ENCODE assay signal across 8 cellular contexts in the genomic region with DNA sequence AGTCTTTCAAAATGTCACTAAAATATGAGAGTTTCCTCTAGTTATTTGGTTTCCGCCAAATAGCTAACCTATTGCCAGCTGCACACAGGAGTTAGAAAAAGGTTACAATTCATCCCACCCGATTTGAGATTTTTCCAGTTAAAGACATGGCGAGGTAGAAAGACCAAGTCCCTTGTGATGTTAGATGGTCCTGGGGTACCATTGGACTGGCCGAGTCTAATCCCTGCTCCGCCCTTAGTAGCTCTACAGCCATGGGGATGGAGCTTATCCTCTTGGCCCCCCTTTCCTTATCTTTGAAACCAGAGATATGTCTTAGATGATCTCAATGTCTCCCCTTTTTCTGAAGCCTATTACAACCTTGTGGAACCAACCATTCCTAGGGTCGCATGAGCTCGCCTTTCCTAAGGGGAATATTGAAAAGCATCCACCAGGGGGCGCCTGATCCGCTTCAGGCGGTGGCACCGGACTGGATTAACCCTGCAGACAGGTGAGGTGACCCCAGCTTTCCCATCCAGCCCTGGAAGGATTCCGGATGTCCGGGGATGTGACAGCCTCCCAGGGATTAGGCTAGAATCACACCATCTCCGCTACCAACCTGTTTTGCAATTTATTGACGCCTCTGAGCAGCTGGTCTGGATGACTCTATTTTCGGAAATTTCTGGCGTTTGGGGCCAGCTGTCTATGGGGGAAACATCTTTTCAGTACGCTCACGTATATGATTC.
DNase-seq lines count a peak whose midpoint lies in the region; ATAC-seq and TF ChIP-seq lines count a peak whose summit lies in the region.

No MANE protein-coding gene starts in this region.

- no peak for ATAC-seq in HG03571 (IDR thresholded peaks at IDR 0.05; ENCODE audit: unreplicated experiment)

- no peaks in the 10 kb centered on the region for H3K36me3 Mint-ChIP-seq in activated CD4-positive, alpha-beta T cell treated with anti-CD3 and anti-CD28 coated beads, Interleukin-2, amount 10 ng/mL, durations not matched to agents 24 days and 14 days (ENCODE audit: low read depth)

- H3K4me1 Mint-ChIP-seq in activated CD4-positive, alpha-beta T cell treated with anti-CD3 and anti-CD28 coated beads, Interleukin-2, amount 10 ng/mL, durations not matched to agents 24 days and 14 days: no peaks in the 10 kb centered on the region

- peaks cover 3% of the 10 kb centered on the region for H3K27me3 Mint-ChIP-seq in activated CD4-positive, alpha-beta T cell treated with anti-CD3 and anti-CD28 coated beads, Interleukin-2, amount 10 ng/mL, durations not matched to agents 24 days and 14 days

- no peak overlapping the region for H3K4me3 Mint-ChIP-seq in activated CD4-positive, alpha-beta T cell treated with anti-CD3 and anti-CD28 coated beads, Interleukin-2, amount 10 ng/mL, durations not matched to agents 24 days and 14 days

- H3K4me3 ChIP-seq in GM12875 (ENCODE audit: low read depth, low read length) (no peak overlapping the region), dorsolateral prefrontal cortex (no peak overlapping the region)

- intact Hi-C loops in activated CD4-positive, alpha-beta T cell treated with anti-CD3 and anti-CD28 coated beads, Interleukin-2, amount 10 ng/mL, durations not matched to agents 24 days and 14 days (cut with micrococcal nuclease): no loop called here
- intact Hi-C loops in dorsolateral prefrontal cortex (cut with DNase I): no loop called here

- DNase-seq in 8988T: peak; percentile 51
- DNase-seq in NCI-H345 (lab: John Stamatoyannopoulos, UW): peak; percentile 59
- DNase-seq in activated CD4-positive, alpha-beta T cell treated with anti-CD3 and anti-CD28 coated beads, Interleukin-2, amount 10 ng/mL, durations not matched to agents 24 days and 14 days: peak; percentile 87
- peak in 6 of 10 donors; percentile 22 to 67 (median 48) for DNase-seq in dorsolateral prefrontal cortex
- DNase-seq in mucosa of gallbladder (ENCODE audit: low spot score): peak; percentile 48
- DNase-seq in stimulated activated naive CD4-positive, alpha-beta T cell treated with Interleukin-2 at 50 U/mL for 16 hours (lab: John Stamatoyannopoulos, UW): peak; percentile 45

- peaks cover 3% of the 10 kb centered on the region for H3K9me3 Mint-ChIP-seq in activated CD4-positive, alpha-beta T cell treated with anti-CD3 and anti-CD28 coated beads, Interleukin-2, amount 10 ng/mL, durations not matched to agents 24 days and 14 days

- H3K27ac Mint-ChIP-seq in activated CD4-positive, alpha-beta T cell treated with anti-CD3 and anti-CD28 coated beads, Interleukin-2, amount 10 ng/mL, durations not matched to agents 24 days and 14 days: no peak overlapping the region

- TF ChIP-seq CTCF in GM12875 (IDR thresholded peaks at IDR 0.05; ENCODE audit: borderline replicate concordance, insufficient read depth, low read depth, low read length) (peak; percentile 65), dorsolateral prefrontal cortex (IDR thresholded peaks at IDR 0.05 in 54 of 56, conservative IDR thresholded peaks at IDR 0.05 in 2 of 56; ENCODE audit: low read depth in 1 of 56, partially characterized antibody in 56 of 56) (peak; percentile 26 to 78 (median 65))

- peaks cover 0 to 35% (median 3%) of the 10 kb centered on the region in 45 donors for H3K27me3 ChIP-seq in dorsolateral prefrontal cortex

- H3K27ac ChIP-seq in dorsolateral prefrontal cortex: no peak overlapping the region
